In the genomic region with DNA sequence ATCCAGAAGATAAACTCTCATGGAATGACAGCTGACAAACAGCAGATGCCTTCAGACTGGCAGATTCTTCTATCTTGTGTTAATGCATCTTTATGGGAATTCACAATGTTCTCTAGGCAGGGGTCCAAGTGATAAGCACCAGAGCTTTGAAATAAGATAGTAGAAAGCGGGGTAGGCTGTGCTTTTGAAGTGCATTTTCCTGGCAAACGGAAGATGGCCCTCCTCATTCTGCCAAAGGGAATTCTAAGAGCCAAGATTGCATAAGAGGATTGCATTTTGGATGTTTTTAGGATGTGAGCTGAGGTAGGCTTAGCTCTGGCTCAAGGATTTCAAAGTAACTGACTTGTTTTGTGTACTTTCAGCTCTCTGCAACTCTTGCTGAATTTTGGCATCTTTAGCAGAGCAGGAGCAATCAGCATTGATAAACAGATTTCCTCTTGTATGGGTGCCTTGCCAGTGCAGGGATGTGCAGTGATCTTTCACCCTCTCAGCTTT, we compare ENCODE assay signal across 11 cellular contexts.
DNase-seq lines count a peak whose midpoint lies in the region; ATAC-seq and TF ChIP-seq lines count a peak whose summit lies in the region.
"Had no signal": no experiment of that assay in that cellular context is flagged by ENCODE, and none has a peak within 500 bp of the region (broad histone marks: within the 10 kb centered on the region; RNA-seq: fewer than 3 reads in every experiment).

No MANE protein-coding gene starts in this region.

- no peaks in the 10 kb centered on the region for H3K79me1 ChIP-seq in mesendoderm (ENCODE audit: low read length)

- peak overlapping the region; percentile 36 for H3K4ac ChIP-seq in mesendoderm (ENCODE audit: low read depth, low read length)

- H3K23ac ChIP-seq in mesendoderm (ENCODE audit: low read length), result no peak overlapping the region

- H3K18ac ChIP-seq in mesendoderm (ENCODE audit: low read length), result peak overlapping the region; percentile 80

- no peaks in the 10 kb centered on the region for H3K9me3 ChIP-seq in esophagus squamous epithelium

- H3K27ac ChIP-seq in esophagus squamous epithelium (peak overlapping the region in 3 of 4 donors; percentile 38 to 72 (median 53)), mesendoderm (ENCODE audit: low read depth, low read length) (peak overlapping the region; percentile 6)

- H3K9ac ChIP-seq in mesendoderm (ENCODE audit: low read length), result no peak overlapping the region

- H2BK120ac ChIP-seq in mesendoderm (ENCODE audit: low read depth, low read length), result peak overlapping the region; percentile 38

- H3K4me1 ChIP-seq in esophagus squamous epithelium (peaks cover 4 to 24% (median 19%) of the 10 kb centered on the region in 3 donors), mesendoderm (ENCODE audit: control insufficient read depth, low read depth, low read length) (peaks cover 6% of the 10 kb centered on the region)

- no peak overlapping the region for H2BK15ac ChIP-seq in mesendoderm (replicated peaks; ENCODE audit: low read depth)

- H2BK5ac ChIP-seq in mesendoderm (ENCODE audit: low read length), result peak overlapping the region; percentile 3

- TF ChIP-seq CTCF in esophagus squamous epithelium (IDR thresholded peaks at IDR 0.05), result no peak

- H4K5ac ChIP-seq in mesendoderm (ENCODE audit: low read length), result no peak overlapping the region

- intact Hi-C loops in Right ventricle myocardium inferior (cut with DNase I) (loop anchor here (2.0 to 5.0 kb wide), 4 partner anchors 171 to 579 kb away; no protein-coding TSS in a partner anchor), cardiac septum (cut with DNase I) (loop anchor here (1.0 to 10.0 kb wide), 6 partner anchors 158 to 579 kb away; no protein-coding TSS in a partner anchor), esophagus squamous epithelium (cut with DNase I) (no loop called here), head of caudate nucleus (cut with DNase I) (no loop called here)

- no peak for DNase-seq in Right ventricle myocardium inferior (ENCODE audit: missing footprints)
- no peak for DNase-seq in cardiac septum (ENCODE audit: low spot score)
- DNase-seq in esophagus squamous epithelium (lab: John Stamatoyannopoulos, UW), result no peak
- DNase-seq in mesendoderm, result peak; percentile 96
- DNase-seq in NK-92 treated with Interleukin-12 subunit alpha and Interleukin-12 subunit beta, amount 100 ng/mL, for 24 hours (lab: John Stamatoyannopoulos, UW), result no peak
- no peak for DNase-seq in head of caudate nucleus
- DNase-seq: dorsolateral prefrontal cortex, GF-D8, immature natural killer cell had no signal

- 28 to 30% methylated on average over 2 of the region's 2 CpGs for WGBS in esophagus squamous epithelium, 2 donors
- WGBS in mesendoderm (ENCODE audit: extremely low coverage, insufficient coverage, low lambda C conversion rate), result no CpG with 5 or more reads among the region's 2 CpGs

- no peak overlapping the region for H4K8ac ChIP-seq in mesendoderm (ENCODE audit: low read depth, low read length)

- no peak overlapping the region for H3K4me3 ChIP-seq in esophagus squamous epithelium
- no peak overlapping the region for H3K4me3 ChIP-seq in mesendoderm (ENCODE audit: low read length)
- H3K4me3 ChIP-seq: dorsolateral prefrontal cortex had no signal

- peak; percentile 77 for ATAC-seq in Right ventricle myocardium inferior
- no peak for ATAC-seq in esophagus mucosa
- no peak for ATAC-seq in HG02588 (IDR thresholded peaks at IDR 0.05; ENCODE audit: unreplicated experiment)

- no peak overlapping the region for H2AK5ac ChIP-seq in mesendoderm (ENCODE audit: low read length)

- H3K27me3 ChIP-seq in esophagus squamous epithelium, result no peaks in the 10 kb centered on the region
- H3K27me3 ChIP-seq in mesendoderm (ENCODE audit: insufficient read depth, low read length, poor library complexity), result no peaks in the 10 kb centered on the region

- no peak overlapping the region for H3K4me2 ChIP-seq in mesendoderm (ENCODE audit: low read length)

- no peaks in the 10 kb centered on the region for H3K36me3 ChIP-seq in esophagus squamous epithelium
- H3K36me3 ChIP-seq in mesendoderm (ENCODE audit: control insufficient read depth, insufficient read depth, low read length), result no peaks in the 10 kb centered on the region

- TF ChIP-seq POLR2A in esophagus squamous epithelium (IDR thresholded peaks at IDR 0.05), result no peak

- H3K79me2 ChIP-seq in mesendoderm (ENCODE audit: control insufficient read depth, insufficient read depth, low read length), result no peaks in the 10 kb centered on the region

- peak overlapping the region; percentile 25 for H3K56ac ChIP-seq in mesendoderm (ENCODE audit: low read length)

Comparison
In these comparisons a context has a peak if more than half of its experiments do, and no peak if none do; other contexts are left out.
1. intact Hi-C loops: an anchor here in Right ventricle myocardium inferior (2.0 to 5.0 kb wide) and cardiac septum (1.0 to 10.0 kb wide); none called in esophagus squamous epithelium and head of caudate nucleus.